In the genomic region with DNA sequence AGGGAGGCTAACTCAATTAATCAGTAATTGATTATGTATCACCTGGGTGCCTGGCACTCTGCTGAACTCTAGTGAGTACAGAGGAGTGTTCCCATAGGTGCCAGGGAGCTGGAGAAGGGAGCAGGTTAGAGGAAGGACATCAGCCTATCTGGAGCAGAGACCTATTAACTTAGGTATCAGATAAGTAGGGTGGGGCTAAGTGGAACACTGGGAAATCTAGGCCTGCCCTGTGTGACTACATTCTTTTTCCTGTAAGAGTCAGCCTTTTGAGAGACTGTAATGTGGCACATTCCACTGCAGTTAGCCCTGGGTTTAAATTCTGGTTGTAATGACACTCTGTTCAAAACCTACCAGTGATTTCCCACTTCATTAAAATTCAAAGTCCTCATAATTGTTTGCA, we compare ENCODE assay signal across 11 cellular contexts. TPM values are rescaled to one million over a fixed set of nuclear protein-coding genes. Genes with fewer than 3 reads are reported as not detected.
A peak's percentile ranks its signal among the peaks of the same experiment; 100 is the strongest.
DNase-seq lines count a peak whose midpoint lies in the region; ATAC-seq and TF ChIP-seq lines count a peak whose summit lies in the region.
"Had no signal": no experiment of that assay in that cellular context is flagged by ENCODE, and none has a peak within 500 bp of the region (broad histone marks: within the 10 kb centered on the region; RNA-seq: fewer than 3 reads in every experiment).

No MANE protein-coding gene starts in this region.

- peaks cover 16 to 30% of the 10 kb centered on the region in 2 donors for H3K36me3 Mint-ChIP-seq in CD4-positive, alpha-beta memory T cell
- H3K36me3 Mint-ChIP-seq in nephron progenitor cell (ENCODE audit: low read depth): peaks cover 18% of the 10 kb centered on the region

- H3K79me2 ChIP-seq in PC-3 (ENCODE audit: low read length): peaks cover 27% of the 10 kb centered on the region; the same call in 1 of the 2 replicates

- H3K4me3 Mint-ChIP-seq in CD4-positive, alpha-beta memory T cell: no peak overlapping the region
- no peak overlapping the region for H3K4me3 Mint-ChIP-seq in nephron progenitor cell

- no peaks in the 10 kb centered on the region for H3K27me3 ChIP-seq in CD4-positive, alpha-beta memory T cell (ENCODE audit: insufficient read depth, low read length)
- no peaks in the 10 kb centered on the region for H3K27me3 ChIP-seq in PC-3 (ENCODE audit: low read length)
- H3K27me3 ChIP-seq in mucosa of stomach (ENCODE audit: control insufficient read depth, insufficient read depth, low read length): no peaks in the 10 kb centered on the region

- H3K36me3 ChIP-seq in CD4-positive, alpha-beta memory T cell (ENCODE audit: insufficient read depth, low read length): peaks cover 14% of the 10 kb centered on the region
- H3K36me3 ChIP-seq in PC-3 (ENCODE audit: low read depth, low read length): peaks cover 11% of the 10 kb centered on the region
- no peaks in the 10 kb centered on the region for H3K36me3 ChIP-seq in mucosa of stomach (ENCODE audit: control insufficient read depth, insufficient read depth, low read length)

- no peaks in the 10 kb centered on the region for H4K20me1 ChIP-seq in PC-3 (ENCODE audit: low read length)

- H3F3A ChIP-seq in PC-3 (ENCODE audit: low read length, unreplicated experiment): no peaks in the 10 kb centered on the region

- no peak overlapping the region for H3K4me2 ChIP-seq in PC-3 (ENCODE audit: low read length)

- H3K4me1 ChIP-seq in CD4-positive, alpha-beta memory T cell (ENCODE audit: insufficient read depth, low read length): peaks cover 12% of the 10 kb centered on the region
- H3K4me1 ChIP-seq in PC-3 (ENCODE audit: insufficient read depth, low read length) (peaks cover 11% of the 10 kb centered on the region; the same call in 1 of the 2 replicates), mucosa of stomach (ENCODE audit: control insufficient read depth, insufficient read depth, low read length) (peaks cover 43% of the 10 kb centered on the region)

- H3K27ac Mint-ChIP-seq in CD4-positive, alpha-beta memory T cell: peak overlapping the region in 4 of 7 donors; percentile 57 to 77 (median 67)
- no peak overlapping the region for H3K27ac Mint-ChIP-seq in nephron progenitor cell

- no peaks in the 10 kb centered on the region for H3K9me3 Mint-ChIP-seq in CD4-positive, alpha-beta memory T cell
- H3K9me3 Mint-ChIP-seq in nephron progenitor cell: no peaks in the 10 kb centered on the region

- DNase-seq in CD4-positive, alpha-beta memory T cell: no peak
- DNase-seq in PC-3 (peak; percentile 39), epithelial cell of esophagus (ENCODE audit: low read depth) (peak; percentile 80), nephron progenitor cell (no peak), middle frontal gyrus (ENCODE audit: extremely low spot score, low spot score) (no peak), NOMO-1 treated with dmso at 0.1 percent for 144 hours (lab: John Stamatoyannopoulos, UW; ENCODE audit: unreplicated experiment) (no peak)
- DNase-seq: MV-4-11; NK-92 treated with Interleukin-12 subunit alpha and Interleukin-12 subunit beta, amount 100 ng/mL, for 24 hours had no signal

- peaks cover 16 to 31% (median 20%) of the 10 kb centered on the region in 4 donors for H3K4me1 Mint-ChIP-seq in CD4-positive, alpha-beta memory T cell
- H3K4me1 Mint-ChIP-seq in nephron progenitor cell: no peaks in the 10 kb centered on the region

- ATAC-seq in PC-3: peak; percentile 55
- no peak for ATAC-seq in GM18909 (IDR thresholded peaks at IDR 0.05; ENCODE audit: poor library complexity, unreplicated experiment)

- no peak overlapping the region for H3K4me3 ChIP-seq in CD4-positive, alpha-beta memory T cell (ENCODE audit: low read length in 2 of 2)
- no peak overlapping the region for H3K4me3 ChIP-seq in PC-3 (ENCODE audit: low read length)
- no peak overlapping the region for H3K4me3 ChIP-seq in epithelial cell of esophagus (ENCODE audit: low read length)
- H3K4me3 ChIP-seq in mucosa of stomach (ENCODE audit: low read length): no peak overlapping the region

- H3K9ac ChIP-seq in PC-3 (ENCODE audit: low read length) (no peak overlapping the region), mucosa of stomach (ENCODE audit: low read length) (peak overlapping the region; percentile 16)

- no peaks in the 10 kb centered on the region for H3K27me3 Mint-ChIP-seq in CD4-positive, alpha-beta memory T cell
- no peaks in the 10 kb centered on the region for H3K27me3 Mint-ChIP-seq in nephron progenitor cell (ENCODE audit: low read depth, poor library complexity)

- no TSS peak for BruUV-seq in PC-3 (replicated peaks; lab: Mats Ljungman, UMichigan)

- TF ChIP-seq CTCF in PC-3 (conservative IDR thresholded peaks at IDR 0.05; ENCODE audit: low read depth, low read length) (no peak), epithelial cell of esophagus (IDR thresholded peaks at IDR 0.05; ENCODE audit: insufficient read depth, low read depth, low read length, missing control alignments) (no peak), nephron progenitor cell (IDR thresholded peaks at IDR 0.05) (no peak)

- CTCF ChIA-PET in CD4-positive, alpha-beta memory T cell (lab: Charles Lee; ENCODE audit: partially characterized antibody): interaction anchor here (1.9 kb wide), 1 partner anchor 12 kb away, joined by 8 read pairs; a partner anchor contains a TSS
- CTCF ChIA-PET in PC-3 (lab: Charles Lee): no interaction called here

- no peaks in the 10 kb centered on the region for H3K9me3 ChIP-seq in CD4-positive, alpha-beta memory T cell (ENCODE audit: control insufficient read depth in 1 of 2, low read length in 2 of 2)
- H3K9me3 ChIP-seq in PC-3 (ENCODE audit: low read length) (no peaks in the 10 kb centered on the region), mucosa of stomach (ENCODE audit: control insufficient read depth, low read length) (no peaks in the 10 kb centered on the region)

- H3K9me2 ChIP-seq in PC-3 (replicated peaks; ENCODE audit: low read length): no peaks in the 10 kb centered on the region

- H3K27ac ChIP-seq in CD4-positive, alpha-beta memory T cell (ENCODE audit: low read depth, low read length): no peak overlapping the region
- H3K27ac ChIP-seq in PC-3 (ENCODE audit: low read length): no peak overlapping the region
- H3K27ac ChIP-seq: C4-2B had no signal

- POLR2A ChIA-PET in CD4-positive, alpha-beta memory T cell (lab: Charles Lee; ENCODE audit: partially characterized antibody): no interaction called here
- POLR2A ChIA-PET in PC-3 (lab: Charles Lee; ENCODE audit: unreplicated experiment): no interaction called here

- no peak overlapping the region for H2AFZ ChIP-seq in PC-3 (ENCODE audit: low read length)

- intact Hi-C loops in CD4-positive, alpha-beta memory T cell (cut with micrococcal nuclease): no loop called here
- intact Hi-C loops in PC-3 (cut with micrococcal nuclease): no loop called here

RNA-seq across cellular contexts. Expression of a gene that starts 12.7 kb away (rescaled TPM):
- total RNA-seq in CD4-positive, alpha-beta memory T cell: 10 to 100 TPM; 25.2 to 27.5 TPM
- 10 to 100 TPM; 13.7 to 17.8 TPM for polyA plus RNA-seq in CD4-positive, alpha-beta memory T cell
- 18.6 and 28.5 TPM in 2 replicates for total RNA-seq in PC-3 (2014; rRNA removed)

RNA-seq across cellular contexts. Expression of a gene that starts 44.8 kb away (rescaled TPM):
- total RNA-seq in CD4-positive, alpha-beta memory T cell: 10 to 100 TPM; 40.8 to 45.8 TPM
- polyA plus RNA-seq in CD4-positive, alpha-beta memory T cell: 10 to 100 TPM; 27.8 to 39.2 TPM
- total RNA-seq in PC-3 (2014; rRNA removed): 65.7 and 85.0 TPM in 2 replicates

Comparison
In these comparisons a context has a peak if more than half of its experiments do, and no peak if none do; other contexts are left out.
1. DNase-seq: peak in PC-3 (single experiment) and epithelial cell of esophagus (single experiment); none in CD4-positive, alpha-beta memory T cell (0 of 5), nephron progenitor cell (single experiment), middle frontal gyrus (single experiment) and NOMO-1 treated with dmso at 0.1 percent for 144 hours (single experiment).